12 cellular contexts compared by ENCODE assay signal in the genomic region with DNA sequence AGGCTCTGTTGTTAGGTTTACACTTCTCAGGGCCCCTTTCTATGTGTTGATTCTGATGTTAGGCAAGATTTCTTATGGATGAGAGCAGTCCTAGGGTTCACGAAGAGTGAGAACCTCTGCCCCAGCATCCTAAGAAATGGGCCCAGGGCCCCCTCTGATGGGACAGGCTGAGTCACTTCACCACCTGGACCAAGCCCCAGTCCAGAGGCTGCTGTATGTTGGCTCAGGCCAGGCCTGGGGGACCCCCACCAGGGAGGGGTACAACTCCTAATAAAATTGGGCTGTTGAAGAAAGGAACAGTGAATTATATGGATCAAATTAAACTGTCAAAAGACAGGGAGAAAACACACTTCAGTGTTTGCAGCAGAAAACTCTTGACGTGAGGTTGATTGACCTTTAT.
DNase-seq lines count a peak whose midpoint lies in the region; ATAC-seq and TF ChIP-seq lines count a peak whose summit lies in the region.
"Had no signal": no experiment of that assay in that cellular context is flagged by ENCODE, and none has a peak within 500 bp of the region (broad histone marks: within the 10 kb centered on the region; RNA-seq: fewer than 3 reads in every experiment).

No MANE protein-coding gene starts in this region.

- no peak overlapping the region for H3K27ac Mint-ChIP-seq in activated CD8-positive, alpha-beta memory T cell treated with anti-CD3 and anti-CD28 coated beads, Interleukin-2, amount 10 ng/mL, durations not matched to agents 7 days and 5 days
- H3K27ac Mint-ChIP-seq: B cell; CD4-positive, alpha-beta T cell had no signal

- TF ChIP-seq CTCF in GM10248 (IDR thresholded peaks at IDR 0.05; ENCODE audit: control extremely low read depth, extremely low read depth, low read depth, missing control alignments): no peak

- peak; percentile 8 for DNase-seq in activated CD8-positive, alpha-beta memory T cell treated with anti-CD3 and anti-CD28 coated beads, Interleukin-2, amount 50 U/mL, for 48 hours
- no peak for DNase-seq in activated CD8-positive, alpha-beta memory T cell treated with anti-CD3 and anti-CD28 coated beads, Interleukin-2, amount 10 ng/mL, durations not matched to agents 7 days and 5 days
- DNase-seq in GM10248 (ENCODE audit: extremely low spot score): peak; percentile 5
- peak; percentile 7 for DNase-seq in left lobe of liver (ENCODE audit: low spot score)
- peak; percentile 28 for DNase-seq in sciatic nerve (ENCODE audit: low spot score)
- DNase-seq: 8988T; Caco-2; CD4-positive, alpha-beta T cell had no signal

- H3K27me3 Mint-ChIP-seq in activated CD8-positive, alpha-beta memory T cell treated with anti-CD3 and anti-CD28 coated beads, Interleukin-2, amount 10 ng/mL, durations not matched to agents 7 days and 5 days: no peaks in the 10 kb centered on the region
- H3K27me3 Mint-ChIP-seq: CD4-positive, alpha-beta T cell had no signal

- H3K4me3 Mint-ChIP-seq in activated CD8-positive, alpha-beta memory T cell treated with anti-CD3 and anti-CD28 coated beads, Interleukin-2, amount 10 ng/mL, durations not matched to agents 7 days and 5 days: no peak overlapping the region
- H3K4me3 Mint-ChIP-seq: B cell; CD4-positive, alpha-beta T cell had no signal

- POLR2A ChIA-PET in GM10248 (lab: Yijun Ruan, JAX): no interaction called here

- CTCF ChIA-PET in activated CD8-positive, alpha-beta memory T cell treated with anti-CD3 and anti-CD28 coated beads, Interleukin-2, amount 10 ng/mL, durations not matched to agents 7 days and 5 days (lab: Charles Lee): no interaction called here
- CTCF ChIA-PET in GM10248 (lab: Yijun Ruan, JAX): no interaction called here

- intact Hi-C loops in sciatic nerve (cut with DNase I): no loop called here

- no peak for ATAC-seq in activated CD8-positive, alpha-beta memory T cell treated with anti-CD3 and anti-CD28 coated beads, Interleukin-2, amount 10 ng/mL, durations not matched to agents 7 days and 5 days
- ATAC-seq in left lobe of liver: no peak
- ATAC-seq in sciatic nerve: no peak
- ATAC-seq in HG03045 (IDR thresholded peaks at IDR 0.05; ENCODE audit: unreplicated experiment): no peak
- ATAC-seq in HG03095 (IDR thresholded peaks at IDR 0.05; ENCODE audit: unreplicated experiment): no peak
- ATAC-seq in HG02642 (IDR thresholded peaks at IDR 0.05; ENCODE audit: poor library complexity, unreplicated experiment): no peak

- H3K36me3 Mint-ChIP-seq in activated CD8-positive, alpha-beta memory T cell treated with anti-CD3 and anti-CD28 coated beads, Interleukin-2, amount 10 ng/mL, durations not matched to agents 7 days and 5 days: no peaks in the 10 kb centered on the region

- no peaks in the 10 kb centered on the region for H3K9me3 Mint-ChIP-seq in activated CD8-positive, alpha-beta memory T cell treated with anti-CD3 and anti-CD28 coated beads, Interleukin-2, amount 10 ng/mL, durations not matched to agents 7 days and 5 days (ENCODE audit: low read depth)
- H3K9me3 Mint-ChIP-seq: CD4-positive, alpha-beta T cell had no signal

- peaks cover 15% of the 10 kb centered on the region for H3K4me1 Mint-ChIP-seq in activated CD8-positive, alpha-beta memory T cell treated with anti-CD3 and anti-CD28 coated beads, Interleukin-2, amount 10 ng/mL, durations not matched to agents 7 days and 5 days
